1 cellular context compared by ENCODE assay signal in the genomic region with DNA sequence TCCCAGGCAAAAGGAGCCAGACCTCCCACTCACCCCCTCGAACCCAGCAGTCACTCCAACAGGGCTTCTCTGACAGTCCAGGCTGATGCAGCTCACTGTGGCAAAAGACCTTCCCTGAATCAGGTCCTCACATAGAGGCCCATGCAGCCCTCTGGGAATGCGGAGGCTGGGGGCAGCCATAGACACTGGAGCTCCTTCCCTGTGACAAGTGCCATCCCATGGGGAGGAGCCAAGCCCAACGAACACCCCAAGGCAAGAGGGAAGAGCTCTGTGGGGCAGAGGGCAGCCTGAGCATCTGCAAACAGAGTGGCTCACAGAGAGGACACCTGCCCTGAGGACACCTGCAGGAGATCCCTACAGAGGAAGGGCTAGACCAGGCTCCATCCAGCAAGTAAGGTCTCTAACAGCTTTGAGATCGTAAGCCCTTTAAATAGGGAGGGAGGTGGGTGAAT.
TF ChIP-seq lines count a peak whose summit lies in the region.

A gene (plus strand): TSS at position 271 of the 452 bp plus-strand sequence.

TF ChIP-seq in HepG2, 621 proteins besides CTCF, POLR2A, EP300 and RAD21:
- TF ChIP-seq, protein P1, sequence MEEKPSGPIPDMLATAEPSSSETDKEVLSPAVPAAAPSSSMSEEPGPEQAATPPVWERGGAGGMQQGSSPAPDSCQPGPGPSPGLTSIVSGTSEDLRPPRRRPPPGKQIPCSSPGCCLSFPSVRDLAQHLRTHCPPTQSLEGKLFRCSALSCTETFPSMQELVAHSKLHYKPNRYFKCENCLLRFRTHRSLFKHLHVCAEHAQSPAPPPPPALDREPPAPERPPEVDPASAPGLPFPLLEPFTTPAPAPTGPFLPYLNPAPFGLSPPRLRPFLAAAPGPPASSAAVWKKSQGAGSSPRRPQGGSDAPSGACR (CRISPR knock-in tag; IDR thresholded peaks at IDR 0.05), result no peak
- TF ChIP-seq, protein P2, sequence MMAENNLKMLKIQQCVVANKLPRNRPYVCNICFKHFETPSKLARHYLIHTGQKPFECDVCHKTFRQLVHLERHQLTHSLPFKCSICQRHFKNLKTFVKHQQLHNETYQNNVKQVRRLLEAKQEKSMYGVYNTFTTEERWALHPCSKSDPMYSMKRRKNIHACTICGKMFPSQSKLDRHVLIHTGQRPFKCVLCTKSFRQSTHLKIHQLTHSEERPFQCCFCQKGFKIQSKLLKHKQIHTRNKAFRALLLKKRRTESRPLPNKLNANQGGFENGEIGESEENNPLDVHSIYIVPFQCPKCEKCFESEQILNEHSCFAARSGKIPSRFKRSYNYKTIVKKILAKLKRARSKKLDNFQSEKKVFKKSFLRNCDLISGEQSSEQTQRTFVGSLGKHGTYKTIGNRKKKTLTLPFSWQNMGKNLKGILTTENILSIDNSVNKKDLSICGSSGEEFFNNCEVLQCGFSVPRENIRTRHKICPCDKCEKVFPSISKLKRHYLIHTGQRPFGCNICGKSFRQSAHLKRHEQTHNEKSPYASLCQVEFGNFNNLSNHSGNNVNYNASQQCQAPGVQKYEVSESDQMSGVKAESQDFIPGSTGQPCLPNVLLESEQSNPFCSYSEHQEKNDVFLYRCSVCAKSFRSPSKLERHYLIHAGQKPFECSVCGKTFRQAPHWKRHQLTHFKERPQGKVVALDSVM (CRISPR knock-in tag; IDR thresholded peaks at IDR 0.05), result no peak
- TF ChIP-seq ATAD3A (CRISPR knock-in tag; IDR thresholded peaks at IDR 0.05) (no peak), SCMH1 (CRISPR knock-in tag; IDR thresholded peaks at IDR 0.05; ENCODE audit: borderline replicate concordance) (no peak), ZSCAN20 (CRISPR knock-in tag; IDR thresholded peaks at IDR 0.05; ENCODE audit: borderline replicate concordance) (no peak), PCBP1 (IDR thresholded peaks at IDR 0.05; ENCODE audit: borderline replicate concordance, low read depth, low read length) (no peak), ZNF883 (CRISPR knock-in tag; IDR thresholded peaks at IDR 0.05; ENCODE audit: not compliant biosample characterization) (no peak), ZNF781 (CRISPR knock-in tag; IDR thresholded peaks at IDR 0.05; ENCODE audit: borderline replicate concordance, not compliant biosample characterization) (no peak), TBX2 (CRISPR knock-in tag; IDR thresholded peaks at IDR 0.05; ENCODE audit: borderline replicate concordance) (no peak), THAP11 (CRISPR knock-in tag; IDR thresholded peaks at IDR 0.05) (no peak), ZNF572 (CRISPR knock-in tag; IDR thresholded peaks at IDR 0.05) (no peak), ZNF124 (CRISPR knock-in tag; IDR thresholded peaks at IDR 0.05) (no peak), DR1 (CRISPR knock-in tag; IDR thresholded peaks at IDR 0.05) (no peak)
- TF ChIP-seq, protein P3, sequence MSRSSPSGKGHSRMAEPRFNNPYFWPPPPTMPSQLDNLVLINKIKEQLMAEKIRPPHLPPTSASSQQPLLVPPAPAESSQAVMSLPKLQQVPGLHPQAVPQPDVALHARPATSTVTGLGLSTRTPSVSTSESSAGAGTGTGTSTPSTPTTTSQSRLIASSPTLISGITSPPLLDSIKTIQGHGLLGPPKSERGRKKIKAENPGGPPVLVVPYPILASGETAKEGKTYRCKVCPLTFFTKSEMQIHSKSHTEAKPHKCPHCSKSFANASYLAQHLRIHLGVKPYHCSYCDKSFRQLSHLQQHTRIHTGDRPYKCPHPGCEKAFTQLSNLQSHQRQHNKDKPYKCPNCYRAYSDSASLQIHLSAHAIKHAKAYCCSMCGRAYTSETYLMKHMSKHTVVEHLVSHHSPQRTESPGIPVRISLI (CRISPR knock-in tag; IDR thresholded peaks at IDR 0.05; ENCODE audit: borderline replicate concordance), result no peak
- TF ChIP-seq, protein P4, sequence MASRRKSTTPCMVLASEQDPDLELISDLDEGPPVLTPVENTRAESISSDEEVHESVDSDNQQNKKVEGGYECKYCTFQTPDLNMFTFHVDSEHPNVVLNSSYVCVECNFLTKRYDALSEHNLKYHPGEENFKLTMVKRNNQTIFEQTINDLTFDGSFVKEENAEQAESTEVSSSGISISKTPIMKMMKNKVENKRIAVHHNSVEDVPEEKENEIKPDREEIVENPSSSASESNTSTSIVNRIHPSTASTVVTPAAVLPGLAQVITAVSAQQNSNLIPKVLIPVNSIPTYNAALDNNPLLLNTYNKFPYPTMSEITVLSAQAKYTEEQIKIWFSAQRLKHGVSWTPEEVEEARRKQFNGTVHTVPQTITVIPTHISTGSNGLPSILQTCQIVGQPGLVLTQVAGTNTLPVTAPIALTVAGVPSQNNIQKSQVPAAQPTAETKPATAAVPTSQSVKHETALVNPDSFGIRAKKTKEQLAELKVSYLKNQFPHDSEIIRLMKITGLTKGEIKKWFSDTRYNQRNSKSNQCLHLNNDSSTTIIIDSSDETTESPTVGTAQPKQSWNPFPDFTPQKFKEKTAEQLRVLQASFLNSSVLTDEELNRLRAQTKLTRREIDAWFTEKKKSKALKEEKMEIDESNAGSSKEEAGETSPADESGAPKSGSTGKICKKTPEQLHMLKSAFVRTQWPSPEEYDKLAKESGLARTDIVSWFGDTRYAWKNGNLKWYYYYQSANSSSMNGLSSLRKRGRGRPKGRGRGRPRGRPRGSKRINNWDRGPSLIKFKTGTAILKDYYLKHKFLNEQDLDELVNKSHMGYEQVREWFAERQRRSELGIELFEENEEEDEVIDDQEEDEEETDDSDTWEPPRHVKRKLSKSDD (CRISPR knock-in tag; IDR thresholded peaks at IDR 0.05; ENCODE audit: low read depth), result no peak
- TF ChIP-seq, protein P5, sequence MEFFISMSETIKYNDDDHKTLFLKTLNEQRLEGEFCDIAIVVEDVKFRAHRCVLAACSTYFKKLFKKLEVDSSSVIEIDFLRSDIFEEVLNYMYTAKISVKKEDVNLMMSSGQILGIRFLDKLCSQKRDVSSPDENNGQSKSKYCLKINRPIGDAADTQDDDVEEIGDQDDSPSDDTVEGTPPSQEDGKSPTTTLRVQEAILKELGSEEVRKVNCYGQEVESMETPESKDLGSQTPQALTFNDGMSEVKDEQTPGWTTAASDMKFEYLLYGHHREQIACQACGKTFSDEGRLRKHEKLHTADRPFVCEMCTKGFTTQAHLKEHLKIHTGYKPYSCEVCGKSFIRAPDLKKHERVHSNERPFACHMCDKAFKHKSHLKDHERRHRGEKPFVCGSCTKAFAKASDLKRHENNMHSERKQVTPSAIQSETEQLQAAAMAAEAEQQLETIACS (CRISPR knock-in tag; IDR thresholded peaks at IDR 0.05), result no peak
